ENCODE assay signal across 24 cellular contexts in the genomic region with DNA sequence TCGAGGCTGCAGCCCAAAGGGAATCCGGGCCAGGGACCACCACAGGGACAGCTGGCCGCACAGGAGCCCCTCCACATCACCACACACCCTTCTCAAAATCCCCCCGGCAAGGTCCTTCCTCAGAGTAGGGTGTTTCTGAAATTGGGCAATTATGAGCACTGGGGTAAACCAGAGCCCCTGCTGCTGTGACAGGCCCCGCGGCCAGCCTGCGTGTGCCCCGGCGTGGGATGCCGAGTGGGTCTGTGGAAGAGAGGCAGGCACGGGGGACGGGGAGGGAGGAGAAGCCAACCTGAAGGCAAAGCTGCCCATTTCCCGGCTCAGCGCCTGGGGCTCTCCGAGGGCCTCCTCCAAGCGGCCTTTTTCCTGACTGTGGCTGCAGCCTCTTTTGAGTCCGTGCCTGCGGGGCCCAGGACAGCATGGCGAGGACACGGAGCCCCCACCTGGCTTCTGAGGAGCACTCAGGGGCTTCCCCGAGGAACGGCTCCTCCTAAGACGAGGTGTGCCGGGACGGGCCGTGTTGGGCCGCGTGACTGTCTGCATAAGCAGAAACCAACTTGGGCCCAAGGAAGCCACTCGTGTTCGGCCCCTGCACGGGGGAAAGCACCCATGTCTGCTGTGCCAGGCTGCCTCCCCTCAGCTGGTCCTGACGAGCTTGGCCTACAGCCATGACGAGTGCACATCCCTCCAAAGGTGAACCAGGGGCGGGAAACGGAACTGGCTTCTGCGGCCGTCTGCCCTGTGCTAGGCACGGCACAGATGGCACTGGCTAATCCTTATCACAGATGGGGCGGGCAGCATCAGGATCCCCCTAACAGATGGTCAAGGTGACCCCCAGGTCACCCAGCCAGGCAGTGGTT. TPM values are rescaled to one million over a fixed set of nuclear protein-coding genes. Genes with fewer than 3 reads are reported as not detected.
DNase-seq lines count a peak whose midpoint lies in the region; ATAC-seq, FAIRE-seq and TF ChIP-seq lines count a peak whose summit lies in the region.
"Had no signal": no experiment of that assay in that cellular context is flagged by ENCODE, and none has a peak within 500 bp of the region (broad histone marks: within the 10 kb centered on the region; RNA-seq: fewer than 3 reads in every experiment).

No MANE protein-coding gene starts in this region.

- peak overlapping the region in 10 of 11 experiments; percentile 3 to 95 (median 76); a peak in 18 of 22 replicates for H3K4me2 ChIP-seq in BLaER1 treated with 17β-estradiol and CSF1 and Interleukin-3, amounts not matched to agents 10 nM and 100 nM
- H3K4me2 ChIP-seq in osteoblast (ENCODE audit: insufficient read depth, low read length) (no peak overlapping the region), SK-N-SH (no peak overlapping the region)
- H3K4me2 ChIP-seq: A549 had no signal

- peaks cover 2% of the 10 kb centered on the region for H3K9me3 Mint-ChIP-seq in endodermal cell
- H3K9me3 Mint-ChIP-seq: CD4-positive, alpha-beta T cell had no signal

- no peak for TF ChIP-seq RAD21 in SK-N-SH (IDR thresholded peaks at IDR 0.05; ENCODE audit: low read length)

- H3K79me2 ChIP-seq in osteoblast (ENCODE audit: insufficient read depth, low read length), result no peaks in the 10 kb centered on the region
- no peaks in the 10 kb centered on the region for H3K79me2 ChIP-seq in SK-N-SH (ENCODE audit: insufficient read depth)

- CTCF ChIA-PET in SK-N-SH (lab: Yijun Ruan, JAX), result no interaction called here

- 93 to 96% methylated on average over 19 to 39 of the region's 39 CpGs for WGBS in endodermal cell (ENCODE audit: insufficient coverage in 1 of 2, insufficient read length in 1 of 2), 2 experiments
- WGBS in SK-N-SH (ENCODE audit: low lambda C conversion rate), result 53% methylated on average over 10 of the region's 39 CpGs

- POLR2A ChIA-PET in SK-N-SH (lab: Yijun Ruan, JAX), result no interaction called here

- H3K9me3 ChIP-seq in BLaER1 treated with 17β-estradiol and CSF1 and Interleukin-3, amounts not matched to agents 10 nM and 100 nM (replicated peaks in 1 of 11), result no peaks in the 10 kb centered on the region; a peak in 1 of 22 replicates
- H3K9me3 ChIP-seq in endodermal cell (ENCODE audit: control insufficient read depth, low read length), result no peaks in the 10 kb centered on the region
- H3K9me3 ChIP-seq in osteoblast (ENCODE audit: low read depth, low read length), result no peaks in the 10 kb centered on the region
- no peaks in the 10 kb centered on the region for H3K9me3 ChIP-seq in SK-N-SH
- H3K9me3 ChIP-seq: A549, BE2C had no signal

- no peaks in the 10 kb centered on the region for H3K27me3 Mint-ChIP-seq in endodermal cell (ENCODE audit: insufficient read depth)

- H3K36me3 Mint-ChIP-seq in endodermal cell (ENCODE audit: low read depth), result peaks cover 59% of the 10 kb centered on the region

- H3K9ac ChIP-seq in BLaER1 treated with 17β-estradiol and CSF1 and Interleukin-3, amounts not matched to agents 10 nM and 100 nM, result peak overlapping the region in 7 of 11 experiments; percentile 21 to 57 (median 32); a peak in 11 of 22 replicates
- H3K9ac ChIP-seq in endodermal cell (ENCODE audit: extremely low read depth, low read length, poor library complexity, severe bottlenecking) (no peak overlapping the region), SK-N-SH (no peak overlapping the region)

- peaks cover 48 to 97% (median 93%) of the 10 kb centered on the region in 10 experiments for H3K4me1 ChIP-seq in BLaER1 treated with 17β-estradiol and CSF1 and Interleukin-3, amounts not matched to agents 10 nM and 100 nM
- H3K4me1 ChIP-seq in endodermal cell (ENCODE audit: control insufficient read depth, insufficient read depth, low read length) (peaks cover 2% of the 10 kb centered on the region), osteoblast (ENCODE audit: insufficient read depth, low read length) (no peaks in the 10 kb centered on the region), SK-N-SH (ENCODE audit: control insufficient read depth in 1 of 2, insufficient read depth in 2 of 2, low read depth in 1 of 2, low read length in 1 of 2) (no peaks in the 10 kb centered on the region)
- H3K4me1 ChIP-seq: A549, BE2C had no signal

- H3K4me3 Mint-ChIP-seq in endodermal cell, result no peak overlapping the region
- H3K4me3 Mint-ChIP-seq: CD4-positive, alpha-beta T cell had no signal

- peak overlapping the region in 5 of 11 experiments; percentile 19 to 66 (median 44); a peak in 8 of 22 replicates for H3K27ac ChIP-seq in BLaER1 treated with 17β-estradiol and CSF1 and Interleukin-3, amounts not matched to agents 10 nM and 100 nM
- H3K27ac ChIP-seq in endodermal cell (ENCODE audit: low read depth, low read length) (peak overlapping the region; percentile 76), osteoblast (ENCODE audit: low read depth, low read length) (no peak overlapping the region), SK-N-SH (ENCODE audit: low read depth in 2 of 2, low read length in 1 of 2) (no peak overlapping the region)
- H3K27ac ChIP-seq: A549 had no signal

- H2AFZ ChIP-seq in osteoblast (ENCODE audit: low read length), result no peak overlapping the region
- no peak overlapping the region for H2AFZ ChIP-seq in SK-N-SH (ENCODE audit: low read depth)

- no peaks in the 10 kb centered on the region for H3K4me1 Mint-ChIP-seq in endodermal cell

- no peak overlapping the region for H3K4me3 ChIP-seq in BLaER1 treated with 17β-estradiol and CSF1 and Interleukin-3, amounts not matched to agents 10 nM and 100 nM
- H3K4me3 ChIP-seq in endodermal cell (ENCODE audit: low read length) (no peak overlapping the region), osteoblast (ENCODE audit: insufficient read depth, low read length) (no peak overlapping the region), SK-N-SH (ENCODE audit: low read depth in 2 of 2, low read length in 1 of 2) (no peak overlapping the region)
- H3K4me3 ChIP-seq: A549 had no signal

- no peak for FAIRE-seq in GM19239 (lab: Jason Lieb, UNC)
- FAIRE-seq: A549, GM12891 had no signal

- no peak for ATAC-seq in GM18861 (IDR thresholded peaks at IDR 0.05; ENCODE audit: unreplicated experiment)
- ATAC-seq: A549, PC-3 had no signal

- H3K36me3 ChIP-seq in BLaER1 treated with 17β-estradiol and CSF1 and Interleukin-3, amounts not matched to agents 10 nM and 100 nM, result peaks cover 0 to 46% (median 20%) of the 10 kb centered on the region in 11 experiments; a peak in 15 of 22 replicates
- peaks cover 63% of the 10 kb centered on the region for H3K36me3 ChIP-seq in endodermal cell (ENCODE audit: control insufficient read depth, insufficient read depth, low read length)
- H3K36me3 ChIP-seq in osteoblast (ENCODE audit: insufficient read depth, low read length), result peaks cover 5% of the 10 kb centered on the region
- H3K36me3 ChIP-seq in SK-N-SH (replicated peaks in 1 of 2; ENCODE audit: control insufficient read depth in 1 of 2, insufficient read depth in 2 of 2, low read length in 1 of 2), result no peaks in the 10 kb centered on the region
- H3K36me3 ChIP-seq: BE2C had no signal

- DNase-seq in NCI-H524 treated with DMSO at 0.1 percent for 48 hours (lab: John Stamatoyannopoulos, UW) (peak; percentile 17), endodermal cell (no peak), osteoblast (ENCODE audit: insufficient read length, low spot score, missing footprints) (peak; percentile 69), SK-N-SH (no peak), GM19239 (ENCODE audit: insufficient read length, low spot score) (no peak)
- DNase-seq: BE2C; CD4-positive, alpha-beta T cell; COR-L47; DMS153; GOT3; Karpas-422; MV-4-11; NCI-H1417; NCI-H1694 treated with DMSO at 0.1 percent for 48 hours; NCI-H2107; NCI-H2227 treated with DMSO at 0.1 percent for 48 hours; NCI-H510A; NCI-H774; PC-3; T-helper 1 cell had no signal

- H3K27me3 ChIP-seq in BLaER1 treated with 17β-estradiol and CSF1 and Interleukin-3, amounts not matched to agents 10 nM and 100 nM, result peaks cover 0 to 45% (median 0%) of the 10 kb centered on the region in 11 experiments; a peak in 5 of 22 replicates
- no peaks in the 10 kb centered on the region for H3K27me3 ChIP-seq in endodermal cell (ENCODE audit: control insufficient read depth, insufficient read depth, low read length, poor library complexity, severe bottlenecking)
- no peaks in the 10 kb centered on the region for H3K27me3 ChIP-seq in osteoblast (ENCODE audit: insufficient read depth, low read length)
- peaks cover 70% of the 10 kb centered on the region; the same call in 1 of the 2 replicates for H3K27me3 ChIP-seq in SK-N-SH (ENCODE audit: insufficient read depth)
- H3K27me3 ChIP-seq: BE2C had no signal

- H4K20me1 ChIP-seq in BLaER1 treated with 17β-estradiol and CSF1 and Interleukin-3, amounts not matched to agents 10 nM and 100 nM, result peaks cover 0 to 86% (median 44%) of the 10 kb centered on the region in 11 experiments; a peak in 18 of 22 replicates
- H4K20me1 ChIP-seq in osteoblast (ENCODE audit: insufficient read depth, low read length) (peaks cover 15% of the 10 kb centered on the region), SK-N-SH (ENCODE audit: insufficient read depth) (no peaks in the 10 kb centered on the region)

- H3F3A ChIP-seq in SK-N-SH (replicated peaks; ENCODE audit: insufficient read depth), result no peaks in the 10 kb centered on the region

- no peak for TF ChIP-seq EP300 in SK-N-SH (IDR thresholded peaks at IDR 0.05; ENCODE audit: borderline replicate concordance in 1 of 2, low read depth in 1 of 2, low read length in 1 of 2)

- peak overlapping the region; percentile 41 for H3K27ac Mint-ChIP-seq in endodermal cell
- H3K27ac Mint-ChIP-seq: CD4-positive, alpha-beta T cell had no signal

- TF ChIP-seq CTCF in endodermal cell (conservative IDR thresholded peaks at IDR 0.05) (no peak), osteoblast (IDR thresholded peaks at IDR 0.05; ENCODE audit: extremely low read depth, low read depth, low read length) (no peak), SK-N-SH (IDR thresholded peaks at IDR 0.05) (no peak)

- no peaks in the 10 kb centered on the region for H3K9me2 ChIP-seq in SK-N-SH

RNA-seq across cellular contexts. Expression of gene MRM3, which starts 25.2 kb away (rescaled TPM):
- total RNA-seq in endodermal cell (10 to 100 TPM; 14.0 to 18.7 TPM), osteoblast (16.5 and 19.5 TPM in 2 replicates)
- 10.1 TPM for polyA plus RNA-seq in endodermal cell (2013, experiment 1 of 2)
- 10.7 TPM for polyA plus RNA-seq in endodermal cell (2013, experiment 2 of 2)
- 16.4 and 17.4 TPM in 2 replicates for polyA plus RNA-seq in SK-N-SH (2012; rRNA removed)
- polyA plus RNA-seq in SK-N-SH (2012; cell fraction: cytosol; rRNA removed), result 13.0 and 15.4 TPM in 2 replicates
- polyA plus RNA-seq in SK-N-SH (2012; cell fraction: nucleus; rRNA removed), result 14.5 and 16.5 TPM in 2 replicates

RNA-seq across cellular contexts. Expression of gene GLOD4, which starts 25.3 kb away (rescaled TPM):
- total RNA-seq in endodermal cell (10 to 100 TPM; 81.6 to 95.1 TPM), osteoblast (39.4 and 43.3 TPM in 2 replicates)
- polyA plus RNA-seq in endodermal cell (2013, experiment 1 of 2), result 58.6 TPM
- polyA plus RNA-seq in endodermal cell (2013, experiment 2 of 2), result 54.5 TPM
- 34.3 and 40.0 TPM in 2 replicates for polyA plus RNA-seq in SK-N-SH (2012; rRNA removed)
- polyA plus RNA-seq in SK-N-SH (2012; cell fraction: cytosol; rRNA removed), result 45.0 and 56.7 TPM in 2 replicates
- 26.1 and 46.1 TPM in 2 replicates for polyA plus RNA-seq in SK-N-SH (2012; cell fraction: nucleus; rRNA removed)

RNA-seq across cellular contexts. Expression of gene GEMIN4, which starts 55.3 kb away (rescaled TPM):
- total RNA-seq in endodermal cell, result 10 to 100 TPM; 30.3 to 36.2 TPM
- polyA plus RNA-seq in endodermal cell (2013, experiment 1 of 2), result 27.3 TPM
- 24.4 TPM for polyA plus RNA-seq in endodermal cell (2013, experiment 2 of 2)
- total RNA-seq in osteoblast, result 8.7 and 9.7 TPM in 2 replicates
- 10.7 and 12.5 TPM in 2 replicates for polyA plus RNA-seq in SK-N-SH (2012; rRNA removed)
- 5.6 and 8.4 TPM in 2 replicates for polyA plus RNA-seq in SK-N-SH (2012; cell fraction: cytosol; rRNA removed)
- 13.3 and 15.9 TPM in 2 replicates for polyA plus RNA-seq in SK-N-SH (2012; cell fraction: nucleus; rRNA removed)

Comparison
In these comparisons a context has a peak if more than half of its experiments do, and no peak if none do; other contexts are left out.
1. H3K4me2 ChIP-seq: peak in BLaER1 treated with 17β-estradiol and CSF1 and Interleukin-3, amounts not matched to agents 10 nM and 100 nM (10 of 11); none in osteoblast (single experiment) and SK-N-SH (single experiment).
2. H3K9ac ChIP-seq: peak in BLaER1 treated with 17β-estradiol and CSF1 and Interleukin-3, amounts not matched to agents 10 nM and 100 nM (7 of 11); none in endodermal cell (single experiment) and SK-N-SH (single experiment).
3. DNase-seq: peak in NCI-H524 treated with DMSO at 0.1 percent for 48 hours (single experiment) and osteoblast (single experiment); none in endodermal cell (single experiment), SK-N-SH (single experiment) and GM19239 (single experiment).